In genomic region chr9:134533850-134534585, GRCh38 we compare ENCODE assay signal across 16 cellular contexts.
DNase-seq lines count a peak whose midpoint lies in the region; ATAC-seq and TF ChIP-seq lines count a peak whose summit lies in the region.
"Had no signal": no experiment of that assay in that cellular context is flagged by ENCODE, and none has a peak within 500 bp of the region (broad histone marks: within the 10 kb centered on the region; RNA-seq: fewer than 3 reads in every experiment).

No MANE protein-coding gene starts in this region.

- peak overlapping the region; percentile 64 for H3K27ac ChIP-seq in VCaP
- H3K27ac ChIP-seq: right lobe of liver had no signal

- intact Hi-C loops in head of caudate nucleus (cut with DNase I) (no loop called here), posterior cingulate gyrus (cut with DNase I) (no loop called here)

- ATAC-seq in GM18858 (IDR thresholded peaks at IDR 0.05; ENCODE audit: unreplicated experiment): no peak
- ATAC-seq: left colon; naive thymus-derived CD4-positive, alpha-beta T cell; right lobe of liver had no signal

- DNase-seq in Daoy (ENCODE audit: low read depth) (peak; percentile 93), head of caudate nucleus (peak in 38 of 42 donors; percentile 20 to 74 (median 47)), posterior cingulate gyrus (peak in 8 of 10 donors; percentile 29 to 88 (median 52)), NCI-H446 treated with DMSO at 0.1 percent for 48 hours (lab: John Stamatoyannopoulos, UW) (no peak), DMS 273 treated with DMSO at 0.1 percent for 48 hours (lab: John Stamatoyannopoulos, UW) (no peak)
- DNase-seq in activated CD4-positive, alpha-beta T cell treated with anti-CD3 and anti-CD28 coated beads for 4 hours: no peak
- DNase-seq: activated naive CD4-positive, alpha-beta T cell treated with anti-CD3 and anti-CD28 coated beads, Interleukin-2, amount 50 U/mL, for 16 hours; GOT3; MM.1S; naive thymus-derived CD4-positive, alpha-beta T cell; NCI-H526 treated with DMSO at 0.1 percent for 48 hours; right lobe of liver; stimulated activated CD4-positive, alpha-beta T cell treated with anti-CD3 and anti-CD28 coated beads, Interleukin-4, amount 100 ng/mL, for 1 hour had no signal

- no peak for TF ChIP-seq CTCF in VCaP (conservative IDR thresholded peaks at IDR 0.05)

Comparison
In these comparisons a context has a peak if more than half of its experiments do, and no peak if none do; other contexts are left out.
1. DNase-seq: peak in Daoy (single experiment), head of caudate nucleus (38 of 42) and posterior cingulate gyrus (8 of 10); none in activated CD4-positive, alpha-beta T cell treated with anti-CD3 and anti-CD28 coated beads for 4 hours (0 of 2), NCI-H446 treated with DMSO at 0.1 percent for 48 hours (single experiment) and DMS 273 treated with DMSO at 0.1 percent for 48 hours (single experiment).